In genomic region chr14:64338616-64339316, GRCh38 we compare ENCODE assay signal across 1 cellular context.
TF ChIP-seq lines count a peak whose summit lies in the region.

No MANE protein-coding gene starts in this region.

TF ChIP-seq in H1, 55 proteins besides CTCF, POLR2A, EP300 and RAD21:
- TF ChIP-seq KDM4A (IDR thresholded peaks at IDR 0.05; ENCODE audit: low read depth, low read length, severe bottlenecking): peak; percentile 34
- TF ChIP-seq NANOG (IDR thresholded peaks at IDR 0.05; ENCODE audit: insufficient read depth, low read depth, low read length, poor library complexity, severe bottlenecking): no peak
- no peak for TF ChIP-seq BCL11A (IDR thresholded peaks at IDR 0.05; ENCODE audit: low read depth in 2 of 2, low read length in 2 of 2)
- peak; percentile 79 for TF ChIP-seq CREB1 (IDR thresholded peaks at IDR 0.05)
- TF ChIP-seq ATF2 (IDR thresholded peaks at IDR 0.05; ENCODE audit: low read length): no peak
- TF ChIP-seq SRF (IDR thresholded peaks at IDR 0.05; ENCODE audit: low read depth, low read length): no peak
- no peak for TF ChIP-seq EGR1 (IDR thresholded peaks at IDR 0.05; ENCODE audit: borderline replicate concordance, low read depth, low read length)
- TF ChIP-seq RXRA (IDR thresholded peaks at IDR 0.05; ENCODE audit: insufficient read depth, low read depth, low read length): no peak
- TF ChIP-seq GTF2F1 (IDR thresholded peaks at IDR 0.05; ENCODE audit: borderline replicate concordance, low read depth, low read length): peak; percentile 53; the same call in 1 of the 2 replicates
- TF ChIP-seq CHD7 (IDR thresholded peaks at IDR 0.05; ENCODE audit: insufficient replicate concordance, low read length): no peak
- 0 out of 2 replicates have a peak, but pooled peaks have one; percentile 48 for TF ChIP-seq SP1 (IDR thresholded peaks at IDR 0.05; ENCODE audit: low read depth, low read length)
- TF ChIP-seq BRCA1 (IDR thresholded peaks at IDR 0.05; ENCODE audit: low read depth, low read length): no peak
- TF ChIP-seq ZNF274 (IDR thresholded peaks at IDR 0.05; ENCODE audit: borderline replicate concordance, extremely low read depth, low read length): no peak
- TF ChIP-seq E2F6 (IDR thresholded peaks at IDR 0.05): peak; percentile 73; the same call in 1 of the 2 replicates
- TF ChIP-seq SUZ12 (IDR thresholded peaks at IDR 0.05; ENCODE audit: low read length): no peak
- peak; percentile 62 for TF ChIP-seq PHF8 (conservative IDR thresholded peaks at IDR 0.05; ENCODE audit: low read depth, low read length)
- peak; percentile 62 for TF ChIP-seq TAF7 (optimal IDR thresholded peaks at IDR 0.05; ENCODE audit: borderline replicate concordance, low read depth, low read length)
- TF ChIP-seq SIX5 (IDR thresholded peaks at IDR 0.05; ENCODE audit: low read depth, low read length): no peak
- TF ChIP-seq CHD1 (IDR thresholded peaks at IDR 0.05; ENCODE audit: low read depth, low read length): no peak
- no peak for TF ChIP-seq CBX5 (IDR thresholded peaks at IDR 0.05; ENCODE audit: low read depth, low read length)
- TF ChIP-seq HDAC2 (IDR thresholded peaks at IDR 0.05; ENCODE audit: borderline replicate concordance in 1 of 2, low read depth in 2 of 2, low read length in 2 of 2): no peak
- TF ChIP-seq SIN3A (conservative IDR thresholded peaks at IDR 0.05 in 1 of 2, IDR thresholded peaks at IDR 0.05 in 1 of 2; ENCODE audit: low read depth in 1 of 2, low read length in 2 of 2): no peak
- no peak for TF ChIP-seq RFX5 (IDR thresholded peaks at IDR 0.05; ENCODE audit: borderline replicate concordance, low read depth, low read length)
- no peak for TF ChIP-seq POU5F1 (IDR thresholded peaks at IDR 0.05; ENCODE audit: low read depth, low read length)
- no peak for TF ChIP-seq KDM1A (IDR thresholded peaks at IDR 0.05; ENCODE audit: borderline replicate concordance, low read length)
- TF ChIP-seq EZH2 (IDR thresholded peaks at IDR 0.05; ENCODE audit: low read depth, low read length, severe bottlenecking): no peak
- TF ChIP-seq TEAD4 (IDR thresholded peaks at IDR 0.05; ENCODE audit: low read depth, low read length): no peak
- no peak for TF ChIP-seq MAFK (IDR thresholded peaks at IDR 0.05; ENCODE audit: low read depth, low read length)
- no peak for TF ChIP-seq SP2 (IDR thresholded peaks at IDR 0.05; ENCODE audit: low read length)
- peak; percentile 47 for TF ChIP-seq NRF1 (IDR thresholded peaks at IDR 0.05; ENCODE audit: low read depth, low read length)
- no peak for TF ChIP-seq CTBP2 (IDR thresholded peaks at IDR 0.05; ENCODE audit: borderline replicate concordance, insufficient read depth, insufficient read length, low read length)
- TF ChIP-seq CBX8 (IDR thresholded peaks at IDR 0.05; ENCODE audit: borderline replicate concordance, low read depth, low read length): no peak
- TF ChIP-seq MAX (IDR thresholded peaks at IDR 0.05): peak; percentile 61
- no peak for TF ChIP-seq HDAC6 (IDR thresholded peaks at IDR 0.05; ENCODE audit: low read depth, low read length)
- TF ChIP-seq USF2 (IDR thresholded peaks at IDR 0.05; ENCODE audit: low read length): no peak
- TF ChIP-seq JUN (IDR thresholded peaks at IDR 0.05; ENCODE audit: low read depth, low read length): no peak
- 0 out of 2 replicates have a peak, but pooled peaks have one; percentile 32 for TF ChIP-seq TCF12 (IDR thresholded peaks at IDR 0.05; ENCODE audit: low read depth, low read length)
- no peak for TF ChIP-seq SIRT6 (IDR thresholded peaks at IDR 0.05; ENCODE audit: low read length)
- no peak for TF ChIP-seq SP4 (IDR thresholded peaks at IDR 0.05; ENCODE audit: low read length)
- peak; percentile 70 for TF ChIP-seq ASH2L (IDR thresholded peaks at IDR 0.05; ENCODE audit: low read length)
- TF ChIP-seq RBBP5 (IDR thresholded peaks at IDR 0.05; ENCODE audit: borderline replicate concordance, low read depth, low read length): peak; percentile 65
- peak; percentile 55 for TF ChIP-seq TBP (IDR thresholded peaks at IDR 0.05; ENCODE audit: low read depth, low read length)
- TF ChIP-seq RNF2 (IDR thresholded peaks at IDR 0.05; ENCODE audit: borderline replicate concordance, low read depth, low read length, missing control alignments, poor library complexity, severe bottlenecking): no peak
- peak; percentile 88 for TF ChIP-seq POLR2AphosphoS5 (IDR thresholded peaks at IDR 0.05; ENCODE audit: low read depth, low read length)
- TF ChIP-seq SAP30 (IDR thresholded peaks at IDR 0.05; ENCODE audit: insufficient read depth, insufficient replicate concordance, low read length): no peak
- peak; percentile 69 for TF ChIP-seq TAF1 (IDR thresholded peaks at IDR 0.05; ENCODE audit: low read depth, low read length)
- no peak; the same call in 1 of the 2 replicates for TF ChIP-seq JUND (IDR thresholded peaks at IDR 0.05; ENCODE audit: low read length)
- no peak for TF ChIP-seq ATF3 (IDR thresholded peaks at IDR 0.05; ENCODE audit: insufficient read depth, low read depth, low read length)
- TF ChIP-seq CHD2 (IDR thresholded peaks at IDR 0.05; ENCODE audit: low read length): peak; percentile 66
- TF ChIP-seq GABPA (IDR thresholded peaks at IDR 0.05; ENCODE audit: borderline replicate concordance, insufficient read depth, low read length): no peak
- no peak; the same call in 1 of the 2 replicates for TF ChIP-seq BACH1 (IDR thresholded peaks at IDR 0.05; ENCODE audit: low read length)
- TF ChIP-seq FOSL1 (IDR thresholded peaks at IDR 0.05; ENCODE audit: insufficient read depth, low read depth, low read length): no peak
- TF ChIP-seq CEBPB (IDR thresholded peaks at IDR 0.05; ENCODE audit: low read depth, low read length): no peak
- TF ChIP-seq YY1 (IDR thresholded peaks at IDR 0.05; ENCODE audit: low read depth, low read length): peak; percentile 31; the same call in 1 of the 2 replicates
- TF ChIP-seq KDM5A (IDR thresholded peaks at IDR 0.05; ENCODE audit: low read length): no peak
